ENCODE assay signal across 13 cellular contexts in the genomic region with DNA sequence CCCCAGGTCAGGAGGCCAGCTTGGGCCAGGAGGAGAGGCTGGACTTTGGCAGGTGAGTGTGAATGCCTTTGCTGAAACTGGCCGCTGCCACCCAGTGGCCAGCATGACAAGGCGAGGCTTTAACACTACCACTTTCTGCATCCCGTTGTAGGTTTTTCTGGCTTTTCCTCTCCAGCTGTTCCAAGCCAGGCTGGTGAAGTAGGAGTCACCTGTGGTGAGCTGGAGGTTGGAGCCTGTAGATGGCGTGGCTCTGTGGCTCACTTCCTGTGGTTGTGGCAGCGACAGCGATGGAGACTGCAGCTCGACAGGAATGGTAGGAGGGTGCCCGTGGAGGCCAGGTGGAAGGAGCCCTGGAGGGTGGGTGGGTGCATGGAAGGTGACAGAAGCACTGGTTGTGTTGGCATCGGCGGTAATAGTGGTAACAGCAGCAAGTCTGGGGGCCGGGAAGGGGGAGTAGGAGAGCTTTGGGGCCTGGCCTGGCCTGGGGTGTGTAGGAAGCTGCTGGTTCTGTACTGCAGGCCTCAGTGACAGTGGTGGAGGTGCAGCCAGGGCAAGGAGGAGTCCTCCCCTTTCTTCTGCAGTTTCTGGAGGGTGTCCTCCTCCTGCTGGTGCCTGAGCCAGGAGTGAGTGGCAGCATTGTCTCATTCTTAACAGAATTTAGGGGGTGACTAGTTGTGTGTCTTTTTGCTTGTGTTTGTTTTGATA. TPM values are rescaled to one million over a fixed set of nuclear protein-coding genes. Genes with fewer than 3 reads are reported as not detected.
A peak's percentile ranks its signal among the peaks of the same experiment; 100 is the strongest.
DNase-seq lines count a peak whose midpoint lies in the region; ATAC-seq and TF ChIP-seq lines count a peak whose summit lies in the region.
"Not testable (repeated sequence)": the region's sequence is repeated elsewhere in the genome, so short reads cannot be mapped to it uniquely, and the experiment has no call there.
"Had no signal": no experiment of that assay in that cellular context is flagged by ENCODE, and none has a peak within 500 bp of the region (broad histone marks: within the 10 kb centered on the region; RNA-seq: fewer than 3 reads in every experiment).

No MANE protein-coding gene starts in this region.

- not testable (repeated sequence) for H3K4me3 ChIP-seq in Peyer's patch; endodermal cell (ENCODE audit: low read length)

- H3K9ac ChIP-seq in endodermal cell (ENCODE audit: extremely low read depth, low read length, poor library complexity, severe bottlenecking) = not testable (repeated sequence)

- DNase-seq in CD4-positive, alpha-beta T cell = peak in 8 of 10 experiments; percentile 22 to 46 (median 38)
- DNase-seq in Peyer's patch = peak in 2 of 3 donors; percentile 20 to 46
- peak; percentile 79 for DNase-seq in activated CD4-positive, alpha-beta T cell treated with anti-CD3 and anti-CD28 coated beads, Interleukin-2, amount 10 ng/mL, durations not matched to agents 24 days and 14 days
- DNase-seq in activated T-cell treated with anti-CD3 and anti-CD28 coated beads, Interleukin-2, amount 50 U/mL, for 24 hours = peak; percentile 46
- DNase-seq in activated naive CD4-positive, alpha-beta T cell treated with anti-CD3 and anti-CD28 coated beads, Interleukin-2, amount 50 U/mL, for 16 hours = peak; percentile 28
- DNase-seq in endodermal cell = not testable (repeated sequence)
- DNase-seq in naive thymus-derived CD8-positive, alpha-beta T cell = peak in 8 of 10 donors; percentile 27 to 74 (median 41)
- peak; percentile 23 for DNase-seq in stimulated activated naive CD8-positive, alpha-beta T cell treated with anti-CD3 and anti-CD28 coated beads, Interleukin-15, Interleukin-2, amounts not matched to agents 100 U/mL and 50 U/mL, for 24 hours

- H3K9me3 ChIP-seq in CD4-positive, alpha-beta T cell (ENCODE audit: control insufficient read depth, low read length); Peyer's patch; endodermal cell (ENCODE audit: control insufficient read depth, low read length): not testable (repeated sequence)

- ATAC-seq in CD4-positive, alpha-beta T cell (ENCODE audit: poor library complexity) = peak; percentile 72
- peak; percentile 51 to 67 for ATAC-seq in naive thymus-derived CD8-positive, alpha-beta T cell
- ATAC-seq in stimulated activated naive CD8-positive, alpha-beta T cell treated with anti-CD3 and anti-CD28 coated beads, Interleukin-15, Interleukin-2, amounts not matched to agents 100 U/mL and 50 U/mL, for 24 hours = peak; percentile 68

- not testable (repeated sequence) for H3K27me3 Mint-ChIP-seq in CD4-positive, alpha-beta T cell; activated CD4-positive, alpha-beta T cell treated with anti-CD3 and anti-CD28 coated beads, Interleukin-2, amount 10 ng/mL, durations not matched to agents 24 days and 14 days; activated T-cell treated with anti-CD3 and anti-CD28 coated beads, Interleukin-2, amount 50 U/mL, for 24 hours; endodermal cell (ENCODE audit: insufficient read depth); naive thymus-derived CD8-positive, alpha-beta T cell

- not testable (repeated sequence) for TF ChIP-seq CTCF in CD4-positive, alpha-beta T cell (IDR thresholded peaks at IDR 0.05); Peyer's patch (IDR thresholded peaks at IDR 0.05)
- TF ChIP-seq CTCF in endodermal cell (conservative IDR thresholded peaks at IDR 0.05) = peak; percentile 24

- WGBS in endodermal cell (ENCODE audit: insufficient coverage in 1 of 2, insufficient read length in 1 of 2), 2 experiments = no CpG with 5 or more reads among the region's 11 CpGs

- intact Hi-C loops in CD4-positive, alpha-beta T cell (cut with DNase I, micrococcal nuclease); activated CD4-positive, alpha-beta T cell treated with anti-CD3 and anti-CD28 coated beads, Interleukin-2, amount 10 ng/mL, durations not matched to agents 24 days and 14 days (cut with micrococcal nuclease): not testable (repeated sequence)

- peak overlapping the region; percentile 82 for H3K4me3 Mint-ChIP-seq in CD4-positive, alpha-beta T cell
- H3K4me3 Mint-ChIP-seq in activated CD4-positive, alpha-beta T cell treated with anti-CD3 and anti-CD28 coated beads, Interleukin-2, amount 10 ng/mL, durations not matched to agents 24 days and 14 days; activated T-cell treated with anti-CD3 and anti-CD28 coated beads, Interleukin-2, amount 50 U/mL, for 24 hours; endodermal cell: not testable (repeated sequence)
- H3K4me3 Mint-ChIP-seq in naive thymus-derived CD8-positive, alpha-beta T cell = peak overlapping the region in 9 of 10 donors; percentile 50 to 83 (median 67)

- H3K27ac ChIP-seq in CD4-positive, alpha-beta T cell (ENCODE audit: low read depth, low read length); Peyer's patch; endodermal cell (ENCODE audit: low read depth, low read length): not testable (repeated sequence)

- not testable (repeated sequence) for H3K36me3 Mint-ChIP-seq in CD4-positive, alpha-beta T cell (ENCODE audit: low read depth); activated CD4-positive, alpha-beta T cell treated with anti-CD3 and anti-CD28 coated beads, Interleukin-2, amount 10 ng/mL, durations not matched to agents 24 days and 14 days (ENCODE audit: low read depth); activated T-cell treated with anti-CD3 and anti-CD28 coated beads, Interleukin-2, amount 50 U/mL, for 24 hours (ENCODE audit: low read depth); endodermal cell (ENCODE audit: low read depth); naive thymus-derived CD8-positive, alpha-beta T cell

- not testable (repeated sequence) for TF ChIP-seq POLR2A in Peyer's patch (IDR thresholded peaks at IDR 0.05)

- peak overlapping the region; percentile 78 for H3K27ac Mint-ChIP-seq in CD4-positive, alpha-beta T cell
- H3K27ac Mint-ChIP-seq in activated CD4-positive, alpha-beta T cell treated with anti-CD3 and anti-CD28 coated beads, Interleukin-2, amount 10 ng/mL, durations not matched to agents 24 days and 14 days; activated T-cell treated with anti-CD3 and anti-CD28 coated beads, Interleukin-2, amount 50 U/mL, for 24 hours; endodermal cell: not testable (repeated sequence)
- H3K27ac Mint-ChIP-seq in naive thymus-derived CD8-positive, alpha-beta T cell = peak overlapping the region in 5 of 10 donors; percentile 44 to 91 (median 79)

- CTCF ChIA-PET in CD4-positive, alpha-beta T cell (lab: Charles Lee) = not testable (repeated sequence)

- not testable (repeated sequence) for H3K9me3 Mint-ChIP-seq in CD4-positive, alpha-beta T cell; activated CD4-positive, alpha-beta T cell treated with anti-CD3 and anti-CD28 coated beads, Interleukin-2, amount 10 ng/mL, durations not matched to agents 24 days and 14 days; activated T-cell treated with anti-CD3 and anti-CD28 coated beads, Interleukin-2, amount 50 U/mL, for 24 hours; endodermal cell; naive thymus-derived CD8-positive, alpha-beta T cell

- not testable (repeated sequence) for H3K4me1 ChIP-seq in Peyer's patch; endodermal cell (ENCODE audit: control insufficient read depth, insufficient read depth, low read length)

- not testable (repeated sequence) for H3K27me3 ChIP-seq in CD4-positive, alpha-beta T cell (ENCODE audit: control insufficient read depth, insufficient read depth, low read length); Peyer's patch; endodermal cell (ENCODE audit: control insufficient read depth, insufficient read depth, low read length, poor library complexity, severe bottlenecking)

- POLR2A ChIA-PET in CD4-positive, alpha-beta T cell (lab: Charles Lee); naive thymus-derived CD8-positive, alpha-beta T cell (lab: Charles Lee): not testable (repeated sequence)

- H3K4me1 Mint-ChIP-seq in CD4-positive, alpha-beta T cell (ENCODE audit: low read depth); activated CD4-positive, alpha-beta T cell treated with anti-CD3 and anti-CD28 coated beads, Interleukin-2, amount 10 ng/mL, durations not matched to agents 24 days and 14 days; endodermal cell; naive thymus-derived CD8-positive, alpha-beta T cell: not testable (repeated sequence)
- H3K4me1 Mint-ChIP-seq in activated T-cell treated with anti-CD3 and anti-CD28 coated beads, Interleukin-2, amount 50 U/mL, for 24 hours (ENCODE audit: low read depth) = peaks cover 13% of the 10 kb centered on the region

- not testable (repeated sequence) for H3K36me3 ChIP-seq in Peyer's patch; endodermal cell (ENCODE audit: control insufficient read depth, insufficient read depth, low read length)

RNA-seq across cellular contexts. Expression of a gene that starts 26.7 kb away (rescaled TPM):
- total RNA-seq in CD4-positive, alpha-beta T cell = 100 to 1,000 TPM; 106 to 115 TPM
- total RNA-seq in Peyer's patch = 1 to 10 TPM in 2 of 4 donors, under 1 TPM in 1, not detected in 1; 0.28 to 3.3 (median 1.5) TPM
- 12.8 and 13.1 TPM in 2 replicates for total RNA-seq in activated CD4-positive, alpha-beta T cell treated with anti-CD3 and anti-CD28 coated beads, Interleukin-2, amount 10 ng/mL, durations not matched to agents 24 days and 14 days
- not detected for total RNA-seq in endodermal cell
- not detected for polyA plus RNA-seq in endodermal cell (2013, experiment 1 of 2)
- polyA plus RNA-seq in endodermal cell (2013, experiment 2 of 2) = not detected
- total RNA-seq in naive thymus-derived CD8-positive, alpha-beta T cell = 100 to 1,000 TPM; 116 to 117 TPM
- 1 to 10 TPM in 2 of 3 donors, under 1 TPM in 1; 0.60 to 1.8 (median 1.6) TPM for polyA plus RNA-seq in naive thymus-derived CD8-positive, alpha-beta T cell
- total RNA-seq: A172, Caco-2, dermis microvascular lymphatic vessel endothelial cell, M059J had no signal
- polyA plus RNA-seq: IgD-negative memory B cell had no signal
